Comparison of ENCODE assay signal across 9 cellular contexts in genomic region chr4:165873298-165874071, GRCh38. TPM values are rescaled to one million over a fixed set of nuclear protein-coding genes. Genes with fewer than 3 reads are reported as not detected.
DNase-seq lines count a peak whose midpoint lies in the region; ATAC-seq and TF ChIP-seq lines count a peak whose summit lies in the region.
"Had no signal": no experiment of that assay in that cellular context is flagged by ENCODE, and none has a peak within 500 bp of the region (broad histone marks: within the 10 kb centered on the region; RNA-seq: fewer than 3 reads in every experiment).

No MANE protein-coding gene starts in this region.

- intact Hi-C loops in CD4-positive, alpha-beta memory T cell (cut with micrococcal nuclease): no loop called here
- intact Hi-C loops in ascending aorta (cut with DNase I): no loop called here

- no peak overlapping the region for H3K4me3 ChIP-seq in CD4-positive, alpha-beta memory T cell (ENCODE audit: low read length in 2 of 2)
- H3K4me3 ChIP-seq in ascending aorta (peak overlapping the region; percentile 61 to 74), iPS-11a (ENCODE audit: low read depth, low read length) (peak overlapping the region; percentile 41), skeletal muscle tissue (ENCODE audit: low read length in 3 of 3) (peak overlapping the region; percentile 69 to 76 (median 70))

- H3K9ac ChIP-seq in skeletal muscle tissue (ENCODE audit: low read depth in 1 of 3, low read length in 3 of 3): peak overlapping the region; percentile 8 to 63 (median 45)

- H3K36me3 ChIP-seq in CD4-positive, alpha-beta memory T cell (ENCODE audit: insufficient read depth, low read length): no peaks in the 10 kb centered on the region
- no peaks in the 10 kb centered on the region for H3K36me3 ChIP-seq in ascending aorta
- H3K36me3 ChIP-seq in skeletal muscle tissue (ENCODE audit: control insufficient read depth in 3 of 3, insufficient read depth in 3 of 3, low read length in 3 of 3): no peaks in the 10 kb centered on the region

- peak; percentile 52 for ATAC-seq in HG03432 (IDR thresholded peaks at IDR 0.05; ENCODE audit: unreplicated experiment)
- no peak for ATAC-seq in GM21723 (IDR thresholded peaks at IDR 0.05; ENCODE audit: unreplicated experiment)
- ATAC-seq in HG02938 (IDR thresholded peaks at IDR 0.05; ENCODE audit: unreplicated experiment): no peak

- POLR2A ChIA-PET in CD4-positive, alpha-beta memory T cell (lab: Charles Lee; ENCODE audit: partially characterized antibody): no interaction called here

- H3K27me3 ChIP-seq in CD4-positive, alpha-beta memory T cell (ENCODE audit: insufficient read depth, low read length): no peaks in the 10 kb centered on the region
- H3K27me3 ChIP-seq in ascending aorta: no peaks in the 10 kb centered on the region
- peaks cover 10 to 39% (median 25%) of the 10 kb centered on the region in 3 donors for H3K27me3 ChIP-seq in skeletal muscle tissue (ENCODE audit: control insufficient read depth in 3 of 3, insufficient read depth in 3 of 3, low read length in 3 of 3)

- no peak for DNase-seq in CD4-positive, alpha-beta memory T cell
- DNase-seq in ascending aorta (ENCODE audit: low spot score in 2 of 2) (no peak), DMS79 (lab: John Stamatoyannopoulos, UW) (no peak)

- no peaks in the 10 kb centered on the region for H3K4me1 ChIP-seq in CD4-positive, alpha-beta memory T cell (ENCODE audit: insufficient read depth, low read length)
- H3K4me1 ChIP-seq in ascending aorta: peaks cover 0 to 5% of the 10 kb centered on the region in 2 donors
- H3K4me1 ChIP-seq in skeletal muscle tissue (ENCODE audit: control insufficient read depth in 3 of 3, insufficient read depth in 3 of 3, low read length in 3 of 3): peaks cover 13 to 26% (median 25%) of the 10 kb centered on the region in 3 donors

- H3K36me3 Mint-ChIP-seq in CD4-positive, alpha-beta memory T cell: no peaks in the 10 kb centered on the region

- H3K27ac Mint-ChIP-seq in CD4-positive, alpha-beta memory T cell: no peak overlapping the region

- peaks cover 0 to 7% (median 0%) of the 10 kb centered on the region in 8 donors for H3K9me3 Mint-ChIP-seq in CD4-positive, alpha-beta memory T cell

- H3K27ac ChIP-seq in CD4-positive, alpha-beta memory T cell (ENCODE audit: low read depth, low read length): no peak overlapping the region
- H3K27ac ChIP-seq in ascending aorta (no peak overlapping the region), skeletal muscle tissue (ENCODE audit: low read depth, low read length) (peak overlapping the region; percentile 19)
- H3K27ac ChIP-seq: HL-60 had no signal

- H3K27me3 Mint-ChIP-seq in CD4-positive, alpha-beta memory T cell: peaks cover 30 to 35% of the 10 kb centered on the region in 2 donors

- peaks cover 5 to 15% (median 9%) of the 10 kb centered on the region in 4 donors for H3K4me1 Mint-ChIP-seq in CD4-positive, alpha-beta memory T cell

- no peak for TF ChIP-seq CTCF in ascending aorta (IDR thresholded peaks at IDR 0.05)

- CTCF ChIA-PET in CD4-positive, alpha-beta memory T cell (lab: Charles Lee; ENCODE audit: partially characterized antibody): no interaction called here

- H3K9me3 ChIP-seq in CD4-positive, alpha-beta memory T cell (ENCODE audit: control insufficient read depth in 1 of 2, low read length in 2 of 2): no peaks in the 10 kb centered on the region
- H3K9me3 ChIP-seq in ascending aorta (no peaks in the 10 kb centered on the region), skeletal muscle tissue (ENCODE audit: control insufficient read depth in 3 of 3, low read length in 3 of 3) (no peaks in the 10 kb centered on the region)

- peak overlapping the region in 6 of 8 donors; percentile 6 to 75 (median 41) for H3K4me3 Mint-ChIP-seq in CD4-positive, alpha-beta memory T cell

RNA-seq across cellular contexts. Expression of gene TLL1, which starts 0.4 kb away (rescaled TPM):
- total RNA-seq in CD4-positive, alpha-beta memory T cell: not detected
- polyA plus RNA-seq in CD4-positive, alpha-beta memory T cell: not detected
- total RNA-seq in ascending aorta (7.8 TPM), skeletal muscle tissue (2.6 TPM)

Comparison
In these comparisons a context has a peak if more than half of its experiments do, and no peak if none do; other contexts are left out.
1. H3K4me3 ChIP-seq: peak in ascending aorta (2 of 2), iPS-11a (single experiment) and skeletal muscle tissue (3 of 3); none in CD4-positive, alpha-beta memory T cell (0 of 2).